Comparison of ENCODE assay signal across 21 cellular contexts in genomic region chr7:134712196-134712595, GRCh38.
A peak's percentile ranks its signal among the peaks of the same experiment; 100 is the strongest.
DNase-seq lines count a peak whose midpoint lies in the region; ATAC-seq and TF ChIP-seq lines count a peak whose summit lies in the region.
"Had no signal": no experiment of that assay in that cellular context is flagged by ENCODE, and none has a peak within 500 bp of the region (broad histone marks: within the 10 kb centered on the region; RNA-seq: fewer than 3 reads in every experiment).

No MANE protein-coding gene starts in this region.

- H3K27me3 ChIP-seq in CD4-positive, alpha-beta memory T cell (ENCODE audit: insufficient read depth, low read length), result no peaks in the 10 kb centered on the region
- H3K27me3 ChIP-seq: body of pancreas had no signal

- no TSS peak for BruUV-seq in OCI-LY7 (replicated peaks; lab: Mats Ljungman, UMichigan)

- H3K36me3 Mint-ChIP-seq in CD4-positive, alpha-beta memory T cell, result no peaks in the 10 kb centered on the region
- H3K36me3 Mint-ChIP-seq in activated T-helper 2 cell treated with anti-CD3 and anti-CD28 coated beads, Interferon-gamma antibody, Interleukin-2, Interleukin-4, amounts not matched to agents 10 μg/mL and 5 μg/mL and 100 μg/mL, durations not matched to agents 14 hours and 24 hours and 36 hours (ENCODE audit: low read depth), result peaks cover 7% of the 10 kb centered on the region
- H3K36me3 Mint-ChIP-seq in naive thymus-derived CD8-positive, alpha-beta T cell, result no peaks in the 10 kb centered on the region

- DNase-seq in CD4-positive, alpha-beta memory T cell, result no peak
- peak; percentile 73 for DNase-seq in H4 (ENCODE audit: low spot score)
- no peak for DNase-seq in activated T-helper 2 cell treated with anti-CD3 and anti-CD28 coated beads, Interferon-gamma antibody, Interleukin-2, Interleukin-4, amounts not matched to agents 10 μg/mL and 5 μg/mL and 100 μg/mL, durations not matched to agents 14 hours and 24 hours and 36 hours (ENCODE audit: low spot score)
- DNase-seq in naive thymus-derived CD8-positive, alpha-beta T cell, result no peak
- DNase-seq in SKM-1 treated with dmso at 0.1 percent for 144 hours (lab: John Stamatoyannopoulos, UW; ENCODE audit: unreplicated experiment), result no peak
- no peak for DNase-seq in OCI-LY7 (ENCODE audit: low spot score)
- DNase-seq in medulla oblongata (ENCODE audit: extremely low spot score), result no peak
- DNase-seq: activated CD8-positive, alpha-beta T cell treated with anti-CD3 and anti-CD28 coated beads, Interleukin-2, amount 10 ng/mL, durations not matched to agents 7 days and 5 days; activated effector memory CD4-positive, alpha-beta T cell treated with Interleukin-2 at 50 U/mL for 16 hours; body of pancreas; KG1; left ventricle myocardium superior; NCI-H1092; NCI-H69; PC-9; stimulated activated CD4-positive, alpha-beta T cell treated with anti-CD3 and anti-CD28 coated beads, Interleukin-4, amount 100 ng/mL, for 24 hours; stimulated activated CD8-positive, alpha-beta memory T cell treated with anti-CD3 and anti-CD28 coated beads, Interleukin-4, amount 100 ng/mL, for 48 hours had no signal

- H3K27ac Mint-ChIP-seq in CD4-positive, alpha-beta memory T cell, result peak overlapping the region in 6 of 7 donors; percentile 4 to 60 (median 50)
- H3K27ac Mint-ChIP-seq in activated T-helper 2 cell treated with anti-CD3 and anti-CD28 coated beads, Interferon-gamma antibody, Interleukin-2, Interleukin-4, amounts not matched to agents 10 μg/mL and 5 μg/mL and 100 μg/mL, durations not matched to agents 14 hours and 24 hours and 36 hours, result peak overlapping the region; percentile 20
- peak overlapping the region in 8 of 10 donors; percentile 7 to 97 (median 70) for H3K27ac Mint-ChIP-seq in naive thymus-derived CD8-positive, alpha-beta T cell
- H3K27ac Mint-ChIP-seq: B cell had no signal

- POLR2A ChIA-PET in CD4-positive, alpha-beta memory T cell (lab: Charles Lee; ENCODE audit: partially characterized antibody), result interaction anchor here (0.8 kb wide), 1 partner anchor 164 kb away, joined by 3 read pairs; no protein-coding TSS in a partner anchor
- POLR2A ChIA-PET in naive thymus-derived CD8-positive, alpha-beta T cell (lab: Charles Lee), result interaction anchor here (1.4 to 2.6 kb wide), 2 partner anchors 8 to 66 kb away, joined by 3 to 18 read pairs; partner anchors contain the start of gene BPGM
- POLR2A ChIA-PET in OCI-LY7 (lab: Charles Lee), result no interaction called here

- H3K9me2 ChIP-seq in OCI-LY7 (ENCODE audit: insufficient read depth, low read length), result no peaks in the 10 kb centered on the region

- no peak overlapping the region for H3K4me2 ChIP-seq in OCI-LY7 (ENCODE audit: low read length)
- H3K4me2 ChIP-seq: PC-9 had no signal

- no peaks in the 10 kb centered on the region for H3K9me3 Mint-ChIP-seq in CD4-positive, alpha-beta memory T cell
- H3K9me3 Mint-ChIP-seq in activated T-helper 2 cell treated with anti-CD3 and anti-CD28 coated beads, Interferon-gamma antibody, Interleukin-2, Interleukin-4, amounts not matched to agents 10 μg/mL and 5 μg/mL and 100 μg/mL, durations not matched to agents 14 hours and 24 hours and 36 hours, result no peaks in the 10 kb centered on the region
- no peaks in the 10 kb centered on the region for H3K9me3 Mint-ChIP-seq in naive thymus-derived CD8-positive, alpha-beta T cell

- no peaks in the 10 kb centered on the region for H3K79me2 ChIP-seq in OCI-LY7 (ENCODE audit: insufficient read depth, low read depth, low read length)

- no peaks in the 10 kb centered on the region for H4K20me1 ChIP-seq in OCI-LY7 (ENCODE audit: insufficient read depth, low read length)

- H3K36me3 ChIP-seq in CD4-positive, alpha-beta memory T cell (ENCODE audit: insufficient read depth, low read length), result no peaks in the 10 kb centered on the region
- H3K36me3 ChIP-seq in OCI-LY7 (ENCODE audit: insufficient read depth, low read length), result no peaks in the 10 kb centered on the region

- no peak for TF ChIP-seq CTCF in OCI-LY7 (conservative IDR thresholded peaks at IDR 0.05; ENCODE audit: low read length)

- H3K27me3 Mint-ChIP-seq in CD4-positive, alpha-beta memory T cell, result no peaks in the 10 kb centered on the region
- H3K27me3 Mint-ChIP-seq in activated T-helper 2 cell treated with anti-CD3 and anti-CD28 coated beads, Interferon-gamma antibody, Interleukin-2, Interleukin-4, amounts not matched to agents 10 μg/mL and 5 μg/mL and 100 μg/mL, durations not matched to agents 14 hours and 24 hours and 36 hours (ENCODE audit: low read depth), result no peaks in the 10 kb centered on the region
- H3K27me3 Mint-ChIP-seq in naive thymus-derived CD8-positive, alpha-beta T cell, result no peaks in the 10 kb centered on the region

- H3K4me1 ChIP-seq in CD4-positive, alpha-beta memory T cell (ENCODE audit: insufficient read depth, low read length), result peaks cover 17% of the 10 kb centered on the region
- no peaks in the 10 kb centered on the region for H3K4me1 ChIP-seq in OCI-LY7 (ENCODE audit: insufficient read depth, low read length, poor library complexity, severe bottlenecking)
- H3K4me1 ChIP-seq: body of pancreas had no signal

- intact Hi-C loops in CD4-positive, alpha-beta memory T cell (cut with micrococcal nuclease), result no loop called here
- intact Hi-C loops in activated T-helper 2 cell treated with anti-CD3 and anti-CD28 coated beads, Interferon-gamma antibody, Interleukin-2, Interleukin-4, amounts not matched to agents 10 μg/mL and 5 μg/mL and 100 μg/mL, durations not matched to agents 14 hours and 24 hours and 36 hours (cut with micrococcal nuclease), result no loop called here
- intact Hi-C loops in OCI-LY7 (cut with micrococcal nuclease; ENCODE audit: unreplicated experiment), result no loop called here

- H3K4me3 Mint-ChIP-seq in CD4-positive, alpha-beta memory T cell, result no peak overlapping the region
- H3K4me3 Mint-ChIP-seq in activated T-helper 2 cell treated with anti-CD3 and anti-CD28 coated beads, Interferon-gamma antibody, Interleukin-2, Interleukin-4, amounts not matched to agents 10 μg/mL and 5 μg/mL and 100 μg/mL, durations not matched to agents 14 hours and 24 hours and 36 hours (ENCODE audit: low read depth), result peak overlapping the region; percentile 40
- H3K4me3 Mint-ChIP-seq in naive thymus-derived CD8-positive, alpha-beta T cell, result no peak overlapping the region
- H3K4me3 Mint-ChIP-seq: activated CD8-positive, alpha-beta T cell treated with anti-CD3 and anti-CD28 coated beads, Interleukin-2, amount 10 ng/mL, durations not matched to agents 7 days and 5 days; B cell; dendritic cell treated with granulocyte-macrophage colony-stimulating factor and Interleukin-4, amounts not matched to agents 40 ng/mL and 50 ng/mL, for 4 days had no signal

- H2AFZ ChIP-seq in OCI-LY7 (ENCODE audit: low read length), result no peak overlapping the region
- H2AFZ ChIP-seq: PC-9 had no signal

- H3K4me1 Mint-ChIP-seq in CD4-positive, alpha-beta memory T cell, result peaks cover 10 to 22% (median 18%) of the 10 kb centered on the region in 4 donors
- H3K4me1 Mint-ChIP-seq in activated T-helper 2 cell treated with anti-CD3 and anti-CD28 coated beads, Interferon-gamma antibody, Interleukin-2, Interleukin-4, amounts not matched to agents 10 μg/mL and 5 μg/mL and 100 μg/mL, durations not matched to agents 14 hours and 24 hours and 36 hours (ENCODE audit: low read depth), result peaks cover 33% of the 10 kb centered on the region
- H3K4me1 Mint-ChIP-seq in naive thymus-derived CD8-positive, alpha-beta T cell, result peaks cover 11 to 21% (median 19%) of the 10 kb centered on the region in 4 donors
- H3K4me1 Mint-ChIP-seq: B cell had no signal

- no peak overlapping the region for H3K27ac ChIP-seq in CD4-positive, alpha-beta memory T cell (ENCODE audit: low read depth, low read length)
- no peak overlapping the region for H3K27ac ChIP-seq in OCI-LY7 (ENCODE audit: low read depth, low read length, poor library complexity, severe bottlenecking)
- H3K27ac ChIP-seq: body of pancreas, HL-60, PC-9 had no signal

- CTCF ChIA-PET in CD4-positive, alpha-beta memory T cell (lab: Charles Lee; ENCODE audit: partially characterized antibody), result interaction anchor here (0.7 kb wide), 1 partner anchor 41 kb away, joined by 3 read pairs; no protein-coding TSS in a partner anchor
- CTCF ChIA-PET in OCI-LY7 (lab: Charles Lee; ENCODE audit: unreplicated experiment), result no interaction called here

- no peak overlapping the region for H3K4me3 ChIP-seq in CD4-positive, alpha-beta memory T cell (ENCODE audit: low read length in 2 of 2)
- no peak overlapping the region for H3K4me3 ChIP-seq in OCI-LY7 (ENCODE audit: low read depth, low read length, poor library complexity, severe bottlenecking)
- H3K4me3 ChIP-seq: body of pancreas, PC-9, skin epidermis had no signal

- no peaks in the 10 kb centered on the region for H3K9me3 ChIP-seq in CD4-positive, alpha-beta memory T cell (ENCODE audit: control insufficient read depth in 1 of 2, low read length in 2 of 2)
- no peaks in the 10 kb centered on the region for H3K9me3 ChIP-seq in OCI-LY7 (ENCODE audit: low read length)
- H3K9me3 ChIP-seq: body of pancreas had no signal

- no peak for ATAC-seq in naive thymus-derived CD8-positive, alpha-beta T cell
- ATAC-seq: activated CD8-positive, alpha-beta T cell treated with anti-CD3 and anti-CD28 coated beads, Interleukin-2, amount 10 ng/mL, durations not matched to agents 7 days and 5 days; body of pancreas; left ventricle myocardium superior had no signal

Comparison
In these comparisons a context has a peak if more than half of its experiments do, and no peak if none do; other contexts are left out.
1. H3K27ac Mint-ChIP-seq: peak in every context shown above with its lines; median percentile 70 in naive thymus-derived CD8-positive, alpha-beta T cell; 50 in CD4-positive, alpha-beta memory T cell; 20 in activated T-helper 2 cell treated with anti-CD3 and anti-CD28 coated beads, Interferon-gamma antibody, Interleukin-2, Interleukin-4, amounts not matched to agents 10 μg/mL and 5 μg/mL and 100 μg/mL, durations not matched to agents 14 hours and 24 hours and 36 hours.